Comparison of ENCODE assay signal across 1 cellular context in the genomic region with DNA sequence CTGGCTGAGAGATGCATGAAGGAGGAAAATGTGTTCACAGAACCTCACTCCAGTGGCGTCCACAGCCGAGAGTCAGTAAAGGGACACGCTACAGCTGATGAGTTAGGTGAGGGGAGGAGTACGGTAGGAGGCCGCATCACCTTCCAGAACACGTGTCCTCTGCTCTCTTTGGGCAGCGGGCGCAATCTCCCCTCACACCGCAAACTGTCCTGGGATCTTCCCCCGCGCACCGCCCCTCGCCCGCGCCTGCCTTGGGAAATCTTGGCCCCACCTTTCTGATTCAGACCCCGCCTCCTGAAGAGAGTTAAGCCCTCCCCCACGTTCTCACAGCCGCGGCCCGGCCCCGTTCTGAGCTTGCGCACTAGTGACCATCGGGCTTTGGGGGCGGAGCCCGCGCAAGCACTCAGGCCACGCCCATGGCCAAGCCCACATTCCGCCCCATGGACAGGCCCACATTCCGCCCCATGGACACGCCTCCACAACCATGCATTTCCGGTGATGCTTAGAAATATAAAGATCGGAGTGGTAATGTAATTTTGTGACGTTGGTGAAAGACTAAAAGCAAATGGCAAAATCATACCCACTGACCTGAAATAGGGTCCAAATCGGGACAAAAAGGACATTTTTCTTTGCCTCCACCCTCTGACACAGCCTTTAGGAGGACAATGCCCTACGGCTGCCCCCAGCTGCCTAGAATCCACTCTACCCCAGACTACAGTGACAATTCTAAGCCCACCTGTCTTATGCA.
A peak's percentile ranks its signal among the peaks of the same experiment; 100 is the strongest.
TF ChIP-seq lines count a peak whose summit lies in the region.

No MANE protein-coding gene starts in this region.

TF ChIP-seq in HepG2, 621 proteins besides CTCF, POLR2A, EP300 and RAD21:
- TF ChIP-seq, protein P1, sequence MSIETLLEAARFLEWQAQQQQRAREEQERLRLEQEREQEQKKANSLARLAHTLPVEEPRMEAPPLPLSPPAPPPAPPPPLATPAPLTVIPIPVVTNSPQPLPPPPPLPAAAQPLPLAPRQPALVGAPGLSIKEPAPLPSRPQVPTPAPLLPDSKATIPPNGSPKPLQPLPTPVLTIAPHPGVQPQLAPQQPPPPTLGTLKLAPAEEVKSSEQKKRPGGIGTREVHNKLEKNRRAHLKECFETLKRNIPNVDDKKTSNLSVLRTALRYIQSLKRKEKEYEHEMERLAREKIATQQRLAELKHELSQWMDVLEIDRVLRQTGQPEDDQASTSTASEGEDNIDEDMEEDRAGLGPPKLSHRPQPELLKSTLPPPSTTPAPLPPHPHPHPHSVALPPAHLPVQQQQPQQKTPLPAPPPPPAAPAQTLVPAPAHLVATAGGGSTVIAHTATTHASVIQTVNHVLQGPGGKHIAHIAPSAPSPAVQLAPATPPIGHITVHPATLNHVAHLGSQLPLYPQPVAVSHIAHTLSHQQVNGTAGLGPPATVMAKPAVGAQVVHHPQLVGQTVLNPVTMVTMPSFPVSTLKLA (IDR thresholded peaks at IDR 0.05), result no peak
- TF ChIP-seq TEAD3 (CRISPR knock-in tag; optimal IDR thresholded peaks at IDR 0.05; ENCODE audit: borderline replicate concordance) (peak; percentile 73), ZNF644 (CRISPR knock-in tag; IDR thresholded peaks at IDR 0.05; ENCODE audit: low read depth) (no peak), GABPB1 (CRISPR knock-in tag; IDR thresholded peaks at IDR 0.05) (peak; percentile 70), ZKSCAN1 (IDR thresholded peaks at IDR 0.05; ENCODE audit: low read length) (no peak), SP2 (CRISPR knock-in tag; IDR thresholded peaks at IDR 0.05) (no peak), DPF2 (CRISPR knock-in tag; IDR thresholded peaks at IDR 0.05; ENCODE audit: borderline replicate concordance, low read depth) (no peak), ZNF660 (CRISPR knock-in tag; IDR thresholded peaks at IDR 0.05; ENCODE audit: borderline replicate concordance, low read depth) (no peak), DNMT1 (CRISPR knock-in tag; IDR thresholded peaks at IDR 0.05) (no peak), ELF1 (CRISPR knock-in tag; IDR thresholded peaks at IDR 0.05) (0 out of 2 replicates have a peak, but pooled peaks have one; percentile 20), POGZ (CRISPR knock-in tag; IDR thresholded peaks at IDR 0.05) (no peak), SAP130 (CRISPR knock-in tag; IDR thresholded peaks at IDR 0.05; ENCODE audit: low read depth) (peak; percentile 10; the same call in 1 of the 2 replicates), ZFYVE20 (CRISPR knock-in tag; IDR thresholded peaks at IDR 0.05; ENCODE audit: borderline replicate concordance, low read depth) (no peak), SRSF9 (IDR thresholded peaks at IDR 0.05; ENCODE audit: borderline replicate concordance, insufficient read depth, low read depth, low read length, poor library complexity, severe bottlenecking) (no peak), ZNF382 (CRISPR knock-in tag; IDR thresholded peaks at IDR 0.05; ENCODE audit: borderline replicate concordance) (no peak), GATA4 (IDR thresholded peaks at IDR 0.05; ENCODE audit: borderline replicate concordance, low read depth) (no peak), ZFP82 (CRISPR knock-in tag; IDR thresholded peaks at IDR 0.05; ENCODE audit: borderline replicate concordance) (no peak), ZNF17 (CRISPR knock-in tag; IDR thresholded peaks at IDR 0.05) (no peak), ZBTB42 (CRISPR knock-in tag; IDR thresholded peaks at IDR 0.05) (no peak), POLR2AphosphoS5 (IDR thresholded peaks at IDR 0.05; ENCODE audit: low read depth, low read length) (no peak), GABPA (IDR thresholded peaks at IDR 0.05; ENCODE audit: low read depth, low read length) (no peak), GABPA (CRISPR knock-in tag; IDR thresholded peaks at IDR 0.05; ENCODE audit: low read depth) (peak; percentile 77), ZNF75D (CRISPR knock-in tag; IDR thresholded peaks at IDR 0.05; ENCODE audit: borderline replicate concordance) (no peak), HNRNPLL (IDR thresholded peaks at IDR 0.05; ENCODE audit: low read depth, low read length, poor library complexity, severe bottlenecking) (peak; percentile 76), SP4 (CRISPR knock-in tag; IDR thresholded peaks at IDR 0.05) (peak; percentile 74), NR1H2 (CRISPR knock-in tag; IDR thresholded peaks at IDR 0.05; ENCODE audit: borderline replicate concordance, low read depth) (no peak), ZSCAN22 (CRISPR knock-in tag; IDR thresholded peaks at IDR 0.05) (peak; percentile 90), SMARCC2 (IDR thresholded peaks at IDR 0.05) (no peak)
- TF ChIP-seq, protein P2, sequence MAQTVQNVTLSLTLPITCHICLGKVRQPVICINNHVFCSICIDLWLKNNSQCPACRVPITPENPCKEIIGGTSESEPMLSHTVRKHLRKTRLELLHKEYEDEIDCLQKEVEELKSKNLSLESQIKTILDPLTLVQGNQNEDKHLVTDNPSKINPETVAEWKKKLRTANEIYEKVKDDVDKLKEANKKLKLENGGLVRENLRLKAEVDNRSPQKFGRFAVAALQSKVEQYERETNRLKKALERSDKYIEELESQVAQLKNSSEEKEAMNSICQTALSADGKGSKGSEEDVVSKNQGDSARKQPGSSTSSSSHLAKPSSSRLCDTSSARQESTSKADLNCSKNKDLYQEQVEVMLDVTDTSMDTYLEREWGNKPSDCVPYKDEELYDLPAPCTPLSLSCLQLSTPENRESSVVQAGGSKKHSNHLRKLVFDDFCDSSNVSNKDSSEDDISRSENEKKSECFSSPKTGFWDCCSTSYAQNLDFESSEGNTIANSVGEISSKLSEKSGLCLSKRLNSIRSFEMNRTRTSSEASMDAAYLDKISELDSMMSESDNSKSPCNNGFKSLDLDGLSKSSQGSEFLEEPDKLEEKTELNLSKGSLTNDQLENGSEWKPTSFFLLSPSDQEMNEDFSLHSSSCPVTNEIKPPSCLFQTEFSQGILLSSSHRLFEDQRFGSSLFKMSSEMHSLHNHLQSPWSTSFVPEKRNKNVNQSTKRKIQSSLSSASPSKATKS (CRISPR knock-in tag; IDR thresholded peaks at IDR 0.05), result no peak
- TF ChIP-seq, protein P3, sequence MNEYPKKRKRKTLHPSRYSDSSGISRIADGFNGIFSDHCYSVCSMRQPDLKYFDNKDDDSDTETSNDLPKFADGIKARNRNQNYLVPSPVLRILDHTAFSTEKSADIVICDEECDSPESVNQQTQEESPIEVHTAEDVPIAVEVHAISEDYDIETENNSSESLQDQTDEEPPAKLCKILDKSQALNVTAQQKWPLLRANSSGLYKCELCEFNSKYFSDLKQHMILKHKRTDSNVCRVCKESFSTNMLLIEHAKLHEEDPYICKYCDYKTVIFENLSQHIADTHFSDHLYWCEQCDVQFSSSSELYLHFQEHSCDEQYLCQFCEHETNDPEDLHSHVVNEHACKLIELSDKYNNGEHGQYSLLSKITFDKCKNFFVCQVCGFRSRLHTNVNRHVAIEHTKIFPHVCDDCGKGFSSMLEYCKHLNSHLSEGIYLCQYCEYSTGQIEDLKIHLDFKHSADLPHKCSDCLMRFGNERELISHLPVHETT (CRISPR knock-in tag; conservative IDR thresholded peaks at IDR 0.05), result no peak
- TF ChIP-seq, protein P4, sequence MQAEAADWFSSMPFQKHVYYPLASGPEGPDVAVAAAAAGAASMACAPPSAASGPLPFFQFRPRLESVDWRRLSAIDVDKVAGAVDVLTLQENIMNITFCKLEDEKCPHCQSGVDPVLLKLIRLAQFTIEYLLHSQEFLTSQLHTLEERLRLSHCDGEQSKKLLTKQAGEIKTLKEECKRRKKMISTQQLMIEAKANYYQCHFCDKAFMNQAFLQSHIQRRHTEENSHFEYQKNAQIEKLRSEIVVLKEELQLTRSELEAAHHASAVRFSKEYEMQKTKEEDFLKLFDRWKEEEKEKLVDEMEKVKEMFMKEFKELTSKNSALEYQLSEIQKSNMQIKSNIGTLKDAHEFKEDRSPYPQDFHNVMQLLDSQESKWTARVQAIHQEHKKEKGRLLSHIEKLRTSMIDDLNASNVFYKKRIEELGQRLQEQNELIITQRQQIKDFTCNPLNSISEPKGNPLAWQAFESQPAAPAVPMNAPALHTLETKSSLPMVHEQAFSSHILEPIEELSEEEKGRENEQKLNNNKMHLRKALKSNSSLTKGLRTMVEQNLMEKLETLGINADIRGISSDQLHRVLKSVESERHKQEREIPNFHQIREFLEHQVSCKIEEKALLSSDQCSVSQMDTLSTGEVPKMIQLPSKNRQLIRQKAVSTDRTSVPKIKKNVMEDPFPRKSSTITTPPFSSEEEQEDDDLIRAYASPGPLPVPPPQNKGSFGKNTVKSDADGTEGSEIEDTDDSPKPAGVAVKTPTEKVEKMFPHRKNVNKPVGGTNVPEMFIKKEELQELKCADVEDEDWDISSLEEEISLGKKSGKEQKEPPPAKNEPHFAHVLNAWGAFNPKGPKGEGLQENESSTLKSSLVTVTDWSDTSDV (CRISPR knock-in tag; IDR thresholded peaks at IDR 0.05), result no peak
- TF ChIP-seq, protein P5, sequence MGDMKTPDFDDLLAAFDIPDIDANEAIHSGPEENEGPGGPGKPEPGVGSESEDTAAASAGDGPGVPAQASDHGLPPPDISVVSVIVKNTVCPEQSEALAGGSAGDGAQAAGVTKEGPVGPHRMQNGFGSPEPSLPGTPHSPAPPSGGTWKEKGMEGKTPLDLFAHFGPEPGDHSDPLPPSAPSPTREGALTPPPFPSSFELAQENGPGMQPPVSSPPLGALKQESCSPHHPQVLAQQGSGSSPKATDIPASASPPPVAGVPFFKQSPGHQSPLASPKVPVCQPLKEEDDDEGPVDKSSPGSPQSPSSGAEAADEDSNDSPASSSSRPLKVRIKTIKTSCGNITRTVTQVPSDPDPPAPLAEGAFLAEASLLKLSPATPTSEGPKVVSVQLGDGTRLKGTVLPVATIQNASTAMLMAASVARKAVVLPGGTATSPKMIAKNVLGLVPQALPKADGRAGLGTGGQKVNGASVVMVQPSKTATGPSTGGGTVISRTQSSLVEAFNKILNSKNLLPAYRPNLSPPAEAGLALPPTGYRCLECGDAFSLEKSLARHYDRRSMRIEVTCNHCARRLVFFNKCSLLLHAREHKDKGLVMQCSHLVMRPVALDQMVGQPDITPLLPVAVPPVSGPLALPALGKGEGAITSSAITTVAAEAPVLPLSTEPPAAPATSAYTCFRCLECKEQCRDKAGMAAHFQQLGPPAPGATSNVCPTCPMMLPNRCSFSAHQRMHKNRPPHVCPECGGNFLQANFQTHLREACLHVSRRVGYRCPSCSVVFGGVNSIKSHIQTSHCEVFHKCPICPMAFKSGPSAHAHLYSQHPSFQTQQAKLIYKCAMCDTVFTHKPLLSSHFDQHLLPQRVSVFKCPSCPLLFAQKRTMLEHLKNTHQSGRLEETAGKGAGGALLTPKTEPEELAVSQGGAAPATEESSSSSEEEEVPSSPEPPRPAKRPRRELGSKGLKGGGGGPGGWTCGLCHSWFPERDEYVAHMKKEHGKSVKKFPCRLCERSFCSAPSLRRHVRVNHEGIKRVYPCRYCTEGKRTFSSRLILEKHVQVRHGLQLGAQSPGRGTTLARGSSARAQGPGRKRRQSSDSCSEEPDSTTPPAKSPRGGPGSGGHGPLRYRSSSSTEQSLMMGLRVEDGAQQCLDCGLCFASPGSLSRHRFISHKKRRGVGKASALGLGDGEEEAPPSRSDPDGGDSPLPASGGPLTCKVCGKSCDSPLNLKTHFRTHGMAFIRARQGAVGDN (CRISPR knock-in tag; IDR thresholded peaks at IDR 0.05), result peak; percentile 53
- TF ChIP-seq, protein P6, sequence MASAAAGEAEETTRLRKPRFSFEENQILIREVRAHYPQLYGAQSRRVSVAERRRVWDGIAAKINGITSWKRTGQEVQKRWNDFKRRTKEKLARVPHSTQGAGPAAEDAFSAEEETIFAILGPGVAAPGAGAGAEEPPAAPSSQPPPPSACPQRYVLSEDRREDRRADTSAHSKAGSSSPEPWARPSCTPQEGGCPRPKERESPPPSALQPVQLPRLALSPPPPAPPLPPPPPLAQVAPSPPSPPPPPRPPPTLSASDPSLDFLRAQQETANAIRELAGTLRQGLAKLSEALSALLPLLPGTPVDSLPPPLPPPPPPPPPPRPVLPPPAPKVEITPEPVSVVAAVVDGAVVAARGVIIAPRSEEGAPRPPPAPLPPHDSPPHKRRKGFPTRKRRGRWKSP (CRISPR knock-in tag; IDR thresholded peaks at IDR 0.05), result no peak
- TF ChIP-seq, protein P7, sequence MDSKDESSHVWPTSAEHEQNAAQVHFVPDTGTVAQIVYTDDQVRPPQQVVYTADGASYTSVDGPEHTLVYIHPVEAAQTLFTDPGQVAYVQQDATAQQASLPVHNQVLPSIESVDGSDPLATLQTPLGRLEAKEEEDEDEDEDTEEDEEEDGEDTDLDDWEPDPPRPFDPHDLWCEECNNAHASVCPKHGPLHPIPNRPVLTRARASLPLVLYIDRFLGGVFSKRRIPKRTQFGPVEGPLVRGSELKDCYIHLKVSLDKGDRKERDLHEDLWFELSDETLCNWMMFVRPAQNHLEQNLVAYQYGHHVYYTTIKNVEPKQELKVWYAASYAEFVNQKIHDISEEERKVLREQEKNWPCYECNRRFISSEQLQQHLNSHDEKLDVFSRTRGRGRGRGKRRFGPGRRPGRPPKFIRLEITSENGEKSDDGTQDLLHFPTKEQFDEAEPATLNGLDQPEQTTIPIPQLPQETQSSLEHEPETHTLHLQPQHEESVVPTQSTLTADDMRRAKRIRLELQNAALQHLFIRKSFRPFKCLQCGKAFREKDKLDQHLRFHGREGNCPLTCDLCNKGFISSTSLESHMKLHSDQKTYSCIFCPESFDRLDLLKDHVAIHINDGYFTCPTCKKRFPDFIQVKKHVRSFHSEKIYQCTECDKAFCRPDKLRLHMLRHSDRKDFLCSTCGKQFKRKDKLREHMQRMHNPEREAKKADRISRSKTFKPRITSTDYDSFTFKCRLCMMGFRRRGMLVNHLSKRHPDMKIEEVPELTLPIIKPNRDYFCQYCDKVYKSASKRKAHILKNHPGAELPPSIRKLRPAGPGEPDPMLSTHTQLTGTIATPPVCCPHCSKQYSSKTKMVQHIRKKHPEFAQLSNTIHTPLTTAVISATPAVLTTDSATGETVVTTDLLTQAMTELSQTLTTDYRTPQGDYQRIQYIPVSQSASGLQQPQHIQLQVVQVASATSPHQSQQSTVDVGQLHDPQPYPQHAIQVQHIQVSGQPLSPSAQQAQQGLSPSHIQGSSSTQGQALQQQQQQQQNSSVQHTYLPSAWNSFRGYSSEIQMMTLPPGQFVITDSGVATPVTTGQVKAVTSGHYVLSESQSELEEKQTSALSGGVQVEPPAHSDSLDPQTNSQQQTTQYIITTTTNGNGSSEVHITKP (CRISPR knock-in tag; IDR thresholded peaks at IDR 0.05; ENCODE audit: low read depth), result no peak
